10 cellular contexts compared by ENCODE assay signal in genomic region chr18:76859474-76860339, GRCh38. TPM values are rescaled to one million over a fixed set of nuclear protein-coding genes. Genes with fewer than 3 reads are reported as not detected.
DNase-seq lines count a peak whose midpoint lies in the region; ATAC-seq and TF ChIP-seq lines count a peak whose summit lies in the region.
"Had no signal": no experiment of that assay in that cellular context is flagged by ENCODE, and none has a peak within 500 bp of the region (broad histone marks: within the 10 kb centered on the region; RNA-seq: fewer than 3 reads in every experiment).

No MANE protein-coding gene starts in this region.

- H3K4me3 Mint-ChIP-seq in progenitor cell of endocrine pancreas (ENCODE audit: low read depth) = no peak overlapping the region

- H3K9ac ChIP-seq in MM.1S (ENCODE audit: low read length) (peak overlapping the region; percentile 25), SK-N-SH (no peak overlapping the region)

- peaks cover 17% of the 10 kb centered on the region for H3K4me1 ChIP-seq in MM.1S (ENCODE audit: low read length)
- no peaks in the 10 kb centered on the region for H3K4me1 ChIP-seq in SK-N-SH (ENCODE audit: control insufficient read depth in 1 of 2, insufficient read depth in 2 of 2, low read depth in 1 of 2, low read length in 1 of 2)

- H3K27ac ChIP-seq in MM.1S (ENCODE audit: low read length) (peak overlapping the region; percentile 90), SK-N-SH (ENCODE audit: low read depth in 2 of 2, low read length in 1 of 2) (no peak overlapping the region)

- ATAC-seq in GM18519 (IDR thresholded peaks at IDR 0.05; ENCODE audit: low FRiP score, unreplicated experiment) (peak; percentile 51), GM21423 (IDR thresholded peaks at IDR 0.05; ENCODE audit: unreplicated experiment) (peak; percentile 69), HG03139 (IDR thresholded peaks at IDR 0.05; ENCODE audit: unreplicated experiment) (no peak)

- no peaks in the 10 kb centered on the region for H4K20me1 ChIP-seq in MM.1S (ENCODE audit: insufficient read depth, low read length)
- no peaks in the 10 kb centered on the region for H4K20me1 ChIP-seq in SK-N-SH (ENCODE audit: insufficient read depth)

- TF ChIP-seq CTCF in MM.1S (IDR thresholded peaks at IDR 0.05; ENCODE audit: low read length) (no peak), progenitor cell of endocrine pancreas (IDR thresholded peaks at IDR 0.05; ENCODE audit: unreplicated experiment) (no peak), SK-N-SH (IDR thresholded peaks at IDR 0.05) (no peak)

- H3K9me2 ChIP-seq in MM.1S (replicated peaks; ENCODE audit: insufficient read depth, low read length) (no peaks in the 10 kb centered on the region), SK-N-SH (no peaks in the 10 kb centered on the region)

- H3K4me2 ChIP-seq in MM.1S (ENCODE audit: low read depth, low read length) (peak overlapping the region; percentile 6; the same call in 1 of the 2 replicates), SK-N-SH (no peak overlapping the region)

- DNase-seq in MM.1S (peak; percentile 76), progenitor cell of endocrine pancreas (ENCODE audit: low spot score, unreplicated experiment) (no peak), Kasumi-1 (lab: John Stamatoyannopoulos, UW) (no peak), SK-N-SH (no peak)
- DNase-seq: erythroblast, islet precursor cell, posterior cingulate gyrus had no signal

- peaks cover 17% of the 10 kb centered on the region for H3K36me3 Mint-ChIP-seq in progenitor cell of endocrine pancreas (ENCODE audit: insufficient read depth)

- CTCF ChIA-PET in SK-N-SH (lab: Yijun Ruan, JAX) = no interaction called here

- peak overlapping the region; percentile 1 for H3K27ac Mint-ChIP-seq in progenitor cell of endocrine pancreas

- no peaks in the 10 kb centered on the region for H3K79me2 ChIP-seq in MM.1S (ENCODE audit: low read length)
- no peaks in the 10 kb centered on the region for H3K79me2 ChIP-seq in SK-N-SH (ENCODE audit: insufficient read depth)

- H3K4me1 Mint-ChIP-seq in progenitor cell of endocrine pancreas (ENCODE audit: low read depth) = no peaks in the 10 kb centered on the region

- no peak for TF ChIP-seq RAD21 in SK-N-SH (IDR thresholded peaks at IDR 0.05; ENCODE audit: low read length)

- H3K9me3 ChIP-seq in MM.1S (replicated peaks; ENCODE audit: insufficient read depth, low read length) (no peaks in the 10 kb centered on the region), SK-N-SH (no peaks in the 10 kb centered on the region)

- no peaks in the 10 kb centered on the region for H3K27me3 ChIP-seq in MM.1S (replicated peaks; ENCODE audit: insufficient read depth, low read length)
- H3K27me3 ChIP-seq in SK-N-SH (ENCODE audit: insufficient read depth) = no peaks in the 10 kb centered on the region

- H2AFZ ChIP-seq in MM.1S (ENCODE audit: low read length) (no peak overlapping the region), SK-N-SH (ENCODE audit: low read depth) (no peak overlapping the region)

- H3F3A ChIP-seq in MM.1S (ENCODE audit: insufficient read depth, low read length) = peaks cover 3% of the 10 kb centered on the region; the same call in 1 of the 2 replicates
- H3F3A ChIP-seq in SK-N-SH (replicated peaks; ENCODE audit: insufficient read depth) = no peaks in the 10 kb centered on the region

- 97% methylated on average over 14 of the region's 14 CpGs for WGBS in SK-N-SH (ENCODE audit: low lambda C conversion rate)

- no peaks in the 10 kb centered on the region for H3K36me3 ChIP-seq in MM.1S (replicated peaks; ENCODE audit: insufficient read depth, low read length)
- H3K36me3 ChIP-seq in SK-N-SH (replicated peaks in 1 of 2; ENCODE audit: control insufficient read depth in 1 of 2, insufficient read depth in 2 of 2, low read length in 1 of 2) = peaks cover 6 to 13% of the 10 kb centered on the region in 2 experiments

- no peaks in the 10 kb centered on the region for H3K9me3 Mint-ChIP-seq in progenitor cell of endocrine pancreas (ENCODE audit: low read depth)

- H3K4me3 ChIP-seq in MM.1S (ENCODE audit: low read length) (no peak overlapping the region), SK-N-SH (ENCODE audit: low read depth in 2 of 2, low read length in 1 of 2) (no peak overlapping the region)

- no peaks in the 10 kb centered on the region for H3K27me3 Mint-ChIP-seq in progenitor cell of endocrine pancreas

- TF ChIP-seq EP300 in SK-N-SH (IDR thresholded peaks at IDR 0.05; ENCODE audit: borderline replicate concordance in 1 of 2, low read depth in 1 of 2, low read length in 1 of 2) = no peak

- POLR2A ChIA-PET in SK-N-SH (lab: Yijun Ruan, JAX) = no interaction called here

TF ChIP-seq in SK-N-SH, 30 proteins besides CTCF, POLR2A, EP300 and RAD21:
- no peak for TF ChIP-seq POLR2AphosphoS5 (IDR thresholded peaks at IDR 0.05; ENCODE audit: low read depth, low read length)
- TF ChIP-seq GATA2 (CRISPR knock-in tag; IDR thresholded peaks at IDR 0.05) = no peak
- TF ChIP-seq FOXM1 (IDR thresholded peaks at IDR 0.05; ENCODE audit: low read depth) = no peak
- no peak for TF ChIP-seq PBX3 (IDR thresholded peaks at IDR 0.05)
- no peak for TF ChIP-seq FOXJ3 (CRISPR knock-in tag; IDR thresholded peaks at IDR 0.05)
- no peak for TF ChIP-seq IRF3 (IDR thresholded peaks at IDR 0.05; ENCODE audit: low read depth, low read length)
- no peak for TF ChIP-seq RXRA (IDR thresholded peaks at IDR 0.05; ENCODE audit: borderline replicate concordance, low read depth)
- no peak for TF ChIP-seq CHD2 (IDR thresholded peaks at IDR 0.05; ENCODE audit: low read length, partially characterized antibody)
- TF ChIP-seq YY1 (IDR thresholded peaks at IDR 0.05; ENCODE audit: low read depth) = no peak
- no peak for TF ChIP-seq USF1 (IDR thresholded peaks at IDR 0.05; ENCODE audit: borderline replicate concordance, low read depth)
- TF ChIP-seq SIN3A (IDR thresholded peaks at IDR 0.05; ENCODE audit: borderline replicate concordance, low read depth, low read length) = no peak
- TF ChIP-seq ZBTB33 (IDR thresholded peaks at IDR 0.05; ENCODE audit: borderline replicate concordance, low read depth) = no peak
- no peak for TF ChIP-seq MAX (IDR thresholded peaks at IDR 0.05; ENCODE audit: low read depth)

RNA-seq across cellular contexts. Expression of gene ZNF236, which starts 37.4 kb away (rescaled TPM):
- total RNA-seq in progenitor cell of endocrine pancreas = 28.9 and 32.5 TPM in 2 replicates
- polyA plus RNA-seq in SK-N-SH (2012; rRNA removed) = 4.2 and 6.0 TPM in 2 replicates
- 2.4 and 2.9 TPM in 2 replicates for polyA plus RNA-seq in SK-N-SH (2012; cell fraction: cytosol; rRNA removed)
- polyA plus RNA-seq in SK-N-SH (2012; cell fraction: nucleus; rRNA removed) = 18.3 and 18.6 TPM in 2 replicates
